In the genomic region with DNA sequence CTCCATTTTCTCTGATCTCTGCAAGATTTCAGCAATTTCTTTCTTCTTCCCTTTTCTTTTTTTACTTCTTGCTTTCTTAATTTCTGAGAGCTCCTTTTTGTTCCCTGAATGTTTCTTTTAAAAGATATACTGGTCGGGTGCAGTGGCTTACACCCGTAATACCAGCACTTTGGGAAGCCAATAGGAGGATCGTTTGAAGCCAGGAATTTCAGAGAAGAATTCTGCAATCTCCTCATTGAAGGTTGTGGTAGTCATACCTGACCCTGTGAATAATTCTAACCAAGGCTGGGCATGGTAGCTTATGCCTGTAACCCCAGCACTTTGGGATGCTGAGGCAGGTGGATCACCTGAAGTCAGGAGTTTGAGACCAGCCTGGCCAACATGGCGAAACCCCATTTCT, we compare ENCODE assay signal across 24 cellular contexts.
"Had no signal": no experiment of that assay in that cellular context is flagged by ENCODE, and none has a peak within 500 bp of the region (broad histone marks: within the 10 kb centered on the region; RNA-seq: fewer than 3 reads in every experiment).

No MANE protein-coding gene starts in this region.

- H3K4me2 ChIP-seq: KMS-11, SK-N-SH had no signal

- DNase-seq: IMR-90, Kasumi-1, MM.1S, NCI-H1092, NCI-H1105 treated with DMSO at 0.1 percent for 48 hours, NCI-H1417 treated with DMSO at 0.1 percent for 48 hours, NCI-H146, NCI-H1694 treated with DMSO at 0.1 percent for 48 hours, NCI-H1930, NCI-H2081, NCI-H2107, NCI-H2227 treated with DMSO at 0.1 percent for 48 hours, NCI-H524 treated with DMSO at 0.1 percent for 48 hours, NCI-H69, NCI-H774, PC-3, SHP77, SK-N-SH, T-helper 1 cell, T-helper 17 cell had no signal

- ATAC-seq: HepG2, Panc1, PC-3, T-helper 17 cell had no signal

- H3K9ac ChIP-seq: KMS-11, SK-N-SH had no signal

- H3K27ac ChIP-seq: KMS-11, RWPE1 had no signal
